ENCODE assay signal across 1 cellular context in the genomic region with DNA sequence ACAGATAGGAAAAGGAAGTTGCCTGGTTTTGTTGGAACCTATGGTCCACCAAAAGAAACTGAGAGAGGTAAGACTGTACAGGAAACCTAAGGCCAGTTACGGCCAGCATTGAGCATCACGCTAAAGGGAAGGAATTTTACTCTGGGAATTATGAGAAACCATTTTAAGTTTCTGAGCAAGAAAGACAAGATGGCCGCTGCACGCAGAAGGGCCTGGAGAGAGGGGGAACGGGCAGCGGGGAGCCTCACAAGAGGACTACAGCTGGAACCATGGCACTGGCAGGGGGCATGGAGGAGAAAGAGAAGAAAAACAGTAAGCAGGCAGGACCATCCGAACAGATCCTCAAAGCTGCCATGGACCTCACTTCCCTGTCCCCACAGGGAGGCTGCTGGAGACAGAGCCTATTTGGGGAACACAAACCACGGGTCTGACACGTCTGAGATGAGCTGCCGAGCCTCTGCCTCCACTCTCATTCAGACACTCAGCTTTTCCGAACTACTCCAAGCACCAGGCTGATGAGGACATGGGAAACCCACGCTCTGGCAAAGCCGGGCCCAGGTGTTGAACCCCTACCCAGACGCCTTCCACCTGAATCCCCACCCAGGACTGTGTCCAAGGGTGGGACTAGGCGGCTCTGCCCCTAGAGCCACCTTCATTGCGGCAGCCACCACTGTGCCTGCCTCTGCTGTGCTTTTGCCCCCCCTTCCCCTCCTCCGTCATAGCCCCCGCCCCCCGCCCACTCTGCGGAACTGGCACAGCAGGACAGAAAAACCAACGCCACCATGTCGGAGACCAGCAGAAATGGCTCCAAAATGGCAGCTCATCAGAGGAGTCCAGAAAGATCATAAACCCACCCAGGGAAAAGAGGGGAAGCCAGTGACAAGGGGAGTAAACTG.
TF ChIP-seq lines count a peak whose summit lies in the region.

No MANE protein-coding gene starts in this region.

TF ChIP-seq in GM12878, 131 proteins besides CTCF, POLR2A, EP300 and RAD21 (continued from another document):
- TF ChIP-seq, protein P1, sequence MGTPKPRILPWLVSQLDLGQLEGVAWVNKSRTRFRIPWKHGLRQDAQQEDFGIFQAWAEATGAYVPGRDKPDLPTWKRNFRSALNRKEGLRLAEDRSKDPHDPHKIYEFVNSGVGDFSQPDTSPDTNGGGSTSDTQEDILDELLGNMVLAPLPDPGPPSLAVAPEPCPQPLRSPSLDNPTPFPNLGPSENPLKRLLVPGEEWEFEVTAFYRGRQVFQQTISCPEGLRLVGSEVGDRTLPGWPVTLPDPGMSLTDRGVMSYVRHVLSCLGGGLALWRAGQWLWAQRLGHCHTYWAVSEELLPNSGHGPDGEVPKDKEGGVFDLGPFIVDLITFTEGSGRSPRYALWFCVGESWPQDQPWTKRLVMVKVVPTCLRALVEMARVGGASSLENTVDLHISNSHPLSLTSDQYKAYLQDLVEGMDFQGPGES (IDR thresholded peaks at IDR 0.05) = no peak
- no peak for TF ChIP-seq DPF2 (IDR thresholded peaks at IDR 0.05)
- no peak for TF ChIP-seq CHD1 (IDR thresholded peaks at IDR 0.05; ENCODE audit: low read depth, low read length)
- no peak for TF ChIP-seq EZH2 (IDR thresholded peaks at IDR 0.05; ENCODE audit: borderline replicate concordance, control insufficient read depth, low read depth, low read length)
- no peak for TF ChIP-seq ZNF207 (IDR thresholded peaks at IDR 0.05; ENCODE audit: borderline replicate concordance)
- no peak for TF ChIP-seq NR2F1 (conservative IDR thresholded peaks at IDR 0.05)
- no peak for TF ChIP-seq CREM (IDR thresholded peaks at IDR 0.05; ENCODE audit: low read depth)
- no peak for TF ChIP-seq ASH2L (IDR thresholded peaks at IDR 0.05; ENCODE audit: borderline replicate concordance, low read depth)
- TF ChIP-seq ZNF217 (IDR thresholded peaks at IDR 0.05) = no peak
- no peak for TF ChIP-seq SPI1 (IDR thresholded peaks at IDR 0.05; ENCODE audit: borderline replicate concordance, insufficient read depth, low read depth, low read length)
- TF ChIP-seq, protein P2, sequence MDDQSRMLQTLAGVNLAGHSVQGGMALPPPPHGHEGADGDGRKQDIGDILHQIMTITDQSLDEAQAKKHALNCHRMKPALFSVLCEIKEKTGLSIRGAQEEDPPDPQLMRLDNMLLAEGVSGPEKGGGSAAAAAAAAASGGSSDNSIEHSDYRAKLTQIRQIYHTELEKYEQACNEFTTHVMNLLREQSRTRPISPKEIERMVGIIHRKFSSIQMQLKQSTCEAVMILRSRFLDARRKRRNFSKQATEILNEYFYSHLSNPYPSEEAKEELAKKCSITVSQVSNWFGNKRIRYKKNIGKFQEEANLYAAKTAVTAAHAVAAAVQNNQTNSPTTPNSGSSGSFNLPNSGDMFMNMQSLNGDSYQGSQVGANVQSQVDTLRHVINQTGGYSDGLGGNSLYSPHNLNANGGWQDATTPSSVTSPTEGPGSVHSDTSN (IDR thresholded peaks at IDR 0.05; ENCODE audit: insufficient replicate concordance, low read depth, low read length) = no peak
- TF ChIP-seq ESRRA (IDR thresholded peaks at IDR 0.05; ENCODE audit: low read length) = no peak
- TF ChIP-seq, protein P3, sequence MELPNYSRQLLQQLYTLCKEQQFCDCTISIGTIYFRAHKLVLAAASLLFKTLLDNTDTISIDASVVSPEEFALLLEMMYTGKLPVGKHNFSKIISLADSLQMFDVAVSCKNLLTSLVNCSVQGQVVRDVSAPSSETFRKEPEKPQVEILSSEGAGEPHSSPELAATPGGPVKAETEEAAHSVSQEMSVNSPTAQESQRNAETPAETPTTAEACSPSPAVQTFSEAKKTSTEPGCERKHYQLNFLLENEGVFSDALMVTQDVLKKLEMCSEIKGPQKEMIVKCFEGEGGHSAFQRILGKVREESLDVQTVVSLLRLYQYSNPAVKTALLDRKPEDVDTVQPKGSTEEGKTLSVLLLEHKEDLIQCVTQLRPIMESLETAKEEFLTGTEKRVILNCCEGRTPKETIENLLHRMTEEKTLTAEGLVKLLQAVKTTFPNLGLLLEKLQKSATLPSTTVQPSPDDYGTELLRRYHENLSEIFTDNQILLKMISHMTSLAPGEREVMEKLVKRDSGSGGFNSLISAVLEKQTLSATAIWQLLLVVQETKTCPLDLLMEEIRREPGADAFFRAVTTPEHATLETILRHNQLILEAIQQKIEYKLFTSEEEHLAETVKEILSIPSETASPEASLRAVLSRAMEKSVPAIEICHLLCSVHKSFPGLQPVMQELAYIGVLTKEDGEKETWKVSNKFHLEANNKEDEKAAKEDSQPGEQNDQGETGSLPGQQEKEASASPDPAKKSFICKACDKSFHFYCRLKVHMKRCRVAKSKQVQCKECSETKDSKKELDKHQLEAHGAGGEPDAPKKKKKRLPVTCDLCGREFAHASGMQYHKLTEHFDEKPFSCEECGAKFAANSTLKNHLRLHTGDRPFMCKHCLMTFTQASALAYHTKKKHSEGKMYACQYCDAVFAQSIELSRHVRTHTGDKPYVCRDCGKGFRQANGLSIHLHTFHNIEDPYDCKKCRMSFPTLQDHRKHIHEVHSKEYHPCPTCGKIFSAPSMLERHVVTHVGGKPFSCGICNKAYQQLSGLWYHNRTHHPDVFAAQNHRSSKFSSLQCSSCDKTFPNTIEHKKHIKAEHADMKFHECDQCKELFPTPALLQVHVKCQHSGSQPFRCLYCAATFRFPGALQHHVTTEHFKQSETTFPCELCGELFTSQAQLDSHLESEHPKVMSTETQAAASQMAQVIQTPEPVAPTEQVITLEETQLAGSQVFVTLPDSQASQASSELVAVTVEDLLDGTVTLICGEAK (IDR thresholded peaks at IDR 0.05; ENCODE audit: borderline replicate concordance) = no peak
- TF ChIP-seq CEBPZ (IDR thresholded peaks at IDR 0.05; ENCODE audit: low read depth, low read length) = no peak
- TF ChIP-seq SREBF2 (IDR thresholded peaks at IDR 0.05; ENCODE audit: low read length) = no peak
- no peak for TF ChIP-seq PKNOX1 (IDR thresholded peaks at IDR 0.05)
- peak; percentile 89 for TF ChIP-seq YY1 (IDR thresholded peaks at IDR 0.05; ENCODE audit: low read depth, low read length)
- no peak for TF ChIP-seq HSF1 (IDR thresholded peaks at IDR 0.05; ENCODE audit: low read depth, low read length)
- no peak for TF ChIP-seq KLF5 (IDR thresholded peaks at IDR 0.05; ENCODE audit: partially characterized antibody)
- no peak for TF ChIP-seq ATF7 (IDR thresholded peaks at IDR 0.05; ENCODE audit: low read depth)
- peak; percentile 34; the same call in 1 of the 2 replicates for TF ChIP-seq LARP7 (IDR thresholded peaks at IDR 0.05)
- 0 out of 3 replicates have a peak, but pooled peaks have one; percentile 8 for TF ChIP-seq POU2F2 (IDR thresholded peaks at IDR 0.05; ENCODE audit: borderline replicate concordance, low read depth, low read length)
- no peak for TF ChIP-seq MTA2 (IDR thresholded peaks at IDR 0.05; ENCODE audit: low read depth)
- TF ChIP-seq MEF2B (IDR thresholded peaks at IDR 0.05; ENCODE audit: partially characterized antibody, poor library complexity, severe bottlenecking) = no peak
- 0 out of 2 replicates have a peak, but pooled peaks have one; percentile 22 for TF ChIP-seq RELB (IDR thresholded peaks at IDR 0.05; ENCODE audit: low read depth)
- no peak for TF ChIP-seq IKZF2 (IDR thresholded peaks at IDR 0.05)
- TF ChIP-seq POLR2AphosphoS5 (IDR thresholded peaks at IDR 0.05; ENCODE audit: low read length) = peak; percentile 57
- no peak for TF ChIP-seq TCF12 (IDR thresholded peaks at IDR 0.05; ENCODE audit: low read depth, low read length)
- TF ChIP-seq, protein P4, sequence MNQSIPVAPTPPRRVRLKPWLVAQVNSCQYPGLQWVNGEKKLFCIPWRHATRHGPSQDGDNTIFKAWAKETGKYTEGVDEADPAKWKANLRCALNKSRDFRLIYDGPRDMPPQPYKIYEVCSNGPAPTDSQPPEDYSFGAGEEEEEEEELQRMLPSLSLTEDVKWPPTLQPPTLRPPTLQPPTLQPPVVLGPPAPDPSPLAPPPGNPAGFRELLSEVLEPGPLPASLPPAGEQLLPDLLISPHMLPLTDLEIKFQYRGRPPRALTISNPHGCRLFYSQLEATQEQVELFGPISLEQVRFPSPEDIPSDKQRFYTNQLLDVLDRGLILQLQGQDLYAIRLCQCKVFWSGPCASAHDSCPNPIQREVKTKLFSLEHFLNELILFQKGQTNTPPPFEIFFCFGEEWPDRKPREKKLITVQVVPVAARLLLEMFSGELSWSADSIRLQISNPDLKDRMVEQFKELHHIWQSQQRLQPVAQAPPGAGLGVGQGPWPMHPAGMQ (IDR thresholded peaks at IDR 0.05; ENCODE audit: borderline replicate concordance) = no peak
- TF ChIP-seq SIN3A (IDR thresholded peaks at IDR 0.05; ENCODE audit: low read depth, low read length) = no peak
- TF ChIP-seq MYC (IDR thresholded peaks at IDR 0.05; ENCODE audit: insufficient read depth, insufficient read length, insufficient replicate concordance, low read length, severe bottlenecking) = no peak
- TF ChIP-seq HDGF (IDR thresholded peaks at IDR 0.05) = no peak
- TF ChIP-seq JUND (IDR thresholded peaks at IDR 0.05; ENCODE audit: low read depth, low read length) = no peak
- no peak for TF ChIP-seq NKRF (conservative IDR thresholded peaks at IDR 0.05)
- no peak for TF ChIP-seq RELA (IDR thresholded peaks at IDR 0.05; ENCODE audit: borderline replicate concordance, partially characterized antibody)
- TF ChIP-seq BACH1 (IDR thresholded peaks at IDR 0.05; ENCODE audit: borderline replicate concordance) = 0 out of 2 replicates have a peak, but pooled peaks have one; percentile 49
